In genomic region chr21:14768042-14768441, GRCh38 we compare ENCODE assay signal across 15 cellular contexts.
"Had no signal": no experiment of that assay in that cellular context is flagged by ENCODE, and none has a peak within 500 bp of the region (broad histone marks: within the 10 kb centered on the region; RNA-seq: fewer than 3 reads in every experiment).

No MANE protein-coding gene starts in this region.

- H3K27ac ChIP-seq: esophagus squamous epithelium, foreskin keratinocyte, pancreas had no signal

- DNase-seq: effector memory CD8-positive, alpha-beta T cell; esophagus squamous epithelium; left colon; left ventricle myocardium superior; mesendoderm; naive B cell; occipital lobe; pancreas; right cardiac atrium; small intestine; stimulated activated CD4-positive, alpha-beta T cell treated with anti-CD3 and anti-CD28 coated beads, Interleukin-12 subunit alpha, Interleukin-12 subunit beta, amount 100 ng/mL, for 4 hours; stimulated activated naive CD4-positive, alpha-beta T cell treated with Interleukin-2 at 50 U/mL for 16 hours had no signal

- H3K4me1 ChIP-seq: foreskin keratinocyte had no signal

- H3K27me3 ChIP-seq: esophagus squamous epithelium, foreskin keratinocyte, pancreas had no signal

- H3K4me3 ChIP-seq: esophagus squamous epithelium, lung, pancreas had no signal

- FAIRE-seq: pancreas, small intestine, urothelium cell line had no signal

- ATAC-seq: effector memory CD8-positive, alpha-beta T cell; foreskin keratinocyte; left colon; left ventricle myocardium superior; pancreas; right cardiac atrium had no signal

- H3K36me3 ChIP-seq: esophagus squamous epithelium, pancreas had no signal

- H3K9me3 ChIP-seq: esophagus squamous epithelium, pancreas had no signal
